ENCODE assay signal across 15 cellular contexts in the genomic region with DNA sequence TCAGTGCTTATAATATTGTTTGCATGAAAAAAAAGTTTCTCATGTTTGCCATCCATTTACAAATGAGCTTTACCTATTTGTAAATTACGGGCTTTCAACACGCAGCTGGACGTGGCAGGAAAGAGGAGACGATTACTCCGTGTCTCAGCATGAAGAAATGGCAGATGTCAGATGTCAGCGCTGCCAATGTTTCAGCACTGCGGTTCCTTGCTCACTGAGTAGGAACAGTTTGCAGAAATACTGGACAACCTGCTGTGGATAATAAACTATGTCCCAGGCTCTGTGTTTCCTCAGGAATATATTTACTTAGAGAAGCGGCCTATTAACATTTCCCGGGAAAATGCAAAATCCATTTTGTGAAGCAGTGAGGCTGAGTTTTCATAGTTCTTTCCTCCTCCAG. TPM values are rescaled to one million over a fixed set of nuclear protein-coding genes. Genes with fewer than 3 reads are reported as not detected.
DNase-seq lines count a peak whose midpoint lies in the region; ATAC-seq and TF ChIP-seq lines count a peak whose summit lies in the region.
"Had no signal": no experiment of that assay in that cellular context is flagged by ENCODE, and none has a peak within 500 bp of the region (broad histone marks: within the 10 kb centered on the region; RNA-seq: fewer than 3 reads in every experiment).

No MANE protein-coding gene starts in this region.

- ATAC-seq in gastrocnemius medialis, result peak; percentile 23 to 26

- CTCF ChIA-PET in HEK293 (lab: Yijun Ruan, JAX), result no interaction called here

- H3K36me3 ChIP-seq in HEK293 (ENCODE audit: control insufficient read depth in 2 of 2, insufficient read depth in 1 of 2, low read length in 2 of 2) (no peaks in the 10 kb centered on the region), gastrocnemius medialis (no peaks in the 10 kb centered on the region)

- intact Hi-C loops in gastrocnemius medialis (cut with DNase I; ENCODE audit: low total_unique reads), result no loop called here

- POLR2A ChIA-PET in HEK293 (lab: Yijun Ruan, JAX), result interaction anchor here (0.6 kb wide), 1 partner anchor 21 kb away, joined by 3 read pairs; no protein-coding TSS in a partner anchor

- in situ Hi-C loops in gastrocnemius medialis (cut with MboI; ENCODE audit: low sequenced_read_pairs in 4 of 4), result loop anchor here in 1 of 4 donors (5.0 kb wide), 1 partner anchor 48 kb away; no protein-coding TSS in a partner anchor
- in situ Hi-C loops in ACHN (cut with HindIII; ENCODE audit: low pct_ligation_motif_present, low pct_unique_long_range_greater_than_20kb, low sequenced_read_pairs), result no loop called here

- no peak overlapping the region for H3K4me3 ChIP-seq in HEK293 (ENCODE audit: low read depth, low read length)
- no peak overlapping the region for H3K4me3 ChIP-seq in gastrocnemius medialis
- H3K4me3 ChIP-seq: PC-9 had no signal

- TF ChIP-seq CTCF in HEK293 (tag by site-specific recombination; IDR thresholded peaks at IDR 0.05) (no peak), gastrocnemius medialis (IDR thresholded peaks at IDR 0.05 in 4 of 5, conservative IDR thresholded peaks at IDR 0.05 in 1 of 5) (no peak)

- DNase-seq in NCI-H2171 treated with DMSO at 0.1 percent for 48 hours (lab: John Stamatoyannopoulos, UW) (peak; percentile 77), cerebellar cortex (ENCODE audit: low spot score) (peak; percentile 60), gastrocnemius medialis (peak; percentile 48 to 56), ACHN (no peak), NCI-H1694 treated with DMSO at 0.1 percent for 48 hours (lab: John Stamatoyannopoulos, UW) (no peak), NCI-H1436 (lab: John Stamatoyannopoulos, UW) (no peak)
- DNase-seq: DMS79 treated with DMSO at 0.1 percent for 48 hours, HFFc6, Karpas-422, NCI-H1048, NCI-H1930, NCI-H446, PC-9, T-helper 1 cell had no signal

- no peaks in the 10 kb centered on the region for H3K27me3 ChIP-seq in gastrocnemius medialis

- TF ChIP-seq POLR2A in gastrocnemius medialis (IDR thresholded peaks at IDR 0.05), result no peak

- no peaks in the 10 kb centered on the region for H3K9me3 ChIP-seq in HEK293 (ENCODE audit: control insufficient read depth, insufficient read depth, low read depth, low read length)
- H3K9me3 ChIP-seq in gastrocnemius medialis, result no peaks in the 10 kb centered on the region

- no peaks in the 10 kb centered on the region for H3K4me1 ChIP-seq in HEK293 (ENCODE audit: control insufficient read depth, insufficient read depth, low read length)
- H3K4me1 ChIP-seq in gastrocnemius medialis, result peaks cover 48 to 70% of the 10 kb centered on the region in 2 donors

- H3K27ac ChIP-seq in HEK293 (ENCODE audit: extremely low read depth, low read depth, low read length), result no peak overlapping the region
- H3K27ac ChIP-seq in gastrocnemius medialis, result peak overlapping the region; percentile 71 to 92 (median 85)
- H3K27ac ChIP-seq: PC-9 had no signal

TF ChIP-seq in HEK293, 187 proteins besides CTCF, POLR2A, EP300 and RAD21:
- no peak for TF ChIP-seq ZNF121 (tag by site-specific recombination; IDR thresholded peaks at IDR 0.05)
- no peak for TF ChIP-seq ZNF777 (tag by site-specific recombination; IDR thresholded peaks at IDR 0.05; ENCODE audit: borderline replicate concordance)
- peak; percentile 52 for TF ChIP-seq ZIC2 (tag by site-specific recombination; IDR thresholded peaks at IDR 0.05)
- no peak for TF ChIP-seq ZNF274 (IDR thresholded peaks at IDR 0.05; ENCODE audit: low read length)
- no peak for TF ChIP-seq ZNF274 (tag by site-specific recombination; IDR thresholded peaks at IDR 0.05; ENCODE audit: borderline replicate concordance)
- no peak for TF ChIP-seq ZNF561 (tag by site-specific recombination; IDR thresholded peaks at IDR 0.05; ENCODE audit: borderline replicate concordance)
- no peak for TF ChIP-seq ZNF654 (tag by site-specific recombination; IDR thresholded peaks at IDR 0.05; ENCODE audit: low read depth)
- TF ChIP-seq ZNF184 (tag by site-specific recombination; IDR thresholded peaks at IDR 0.05), result no peak

RNA-seq across cellular contexts. Expression of a gene that starts 22.7 kb away (rescaled TPM):
- 1 to 10 TPM in 1 of 4 donors, under 1 TPM in 3; 0.18 to 5.6 (median 0.58) TPM for total RNA-seq in gastrocnemius medialis

Comparison
In these comparisons a context has a peak if more than half of its experiments do, and no peak if none do; other contexts are left out.
1. DNase-seq: peak in NCI-H2171 treated with DMSO at 0.1 percent for 48 hours (single experiment), cerebellar cortex (single experiment) and gastrocnemius medialis (2 of 2); none in ACHN (single experiment), NCI-H1694 treated with DMSO at 0.1 percent for 48 hours (single experiment) and NCI-H1436 (single experiment).